Comparison of ENCODE assay signal across 8 cellular contexts in the genomic region with DNA sequence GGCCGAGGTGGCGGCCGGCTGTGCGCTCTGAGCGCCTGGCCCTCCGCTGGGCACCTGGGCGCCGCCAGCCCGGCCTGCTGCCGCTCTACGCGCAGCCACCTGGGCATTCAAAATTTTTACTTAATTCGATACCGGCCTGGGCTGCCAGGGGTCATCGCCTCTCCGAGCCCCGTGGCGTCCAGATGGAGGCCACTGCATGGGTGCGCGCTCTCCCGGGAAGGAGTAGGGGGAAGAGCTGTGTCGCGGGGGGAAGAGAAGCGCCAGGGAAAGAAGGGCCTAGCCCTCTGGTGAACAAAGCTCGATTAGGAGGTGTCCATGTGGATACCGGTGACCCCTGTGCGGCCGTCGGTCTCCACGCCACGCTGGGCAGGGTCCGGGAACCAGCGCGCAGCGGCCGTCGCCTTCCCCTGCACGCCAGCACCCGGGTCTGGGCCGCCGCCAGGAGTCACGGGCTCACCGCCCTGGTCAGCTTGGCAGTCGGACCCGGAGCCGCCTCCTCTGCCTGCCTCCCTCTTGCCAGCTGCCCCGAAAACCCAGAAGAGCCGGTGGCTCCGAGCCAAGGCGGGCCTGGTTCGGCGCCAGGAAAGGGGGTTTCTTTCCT. TPM values are rescaled to one million over a fixed set of nuclear protein-coding genes. Genes with fewer than 3 reads are reported as not detected.
DNase-seq lines count a peak whose midpoint lies in the region; ATAC-seq and TF ChIP-seq lines count a peak whose summit lies in the region.

No MANE protein-coding gene starts in this region.

- H3K4me3 ChIP-seq in HL-60 (replicated peaks; ENCODE audit: insufficient read depth, low read length) (peak overlapping the region; percentile 82), fibroblast of the aortic adventitia (ENCODE audit: low read depth, low read length) (peak overlapping the region; percentile 94)

- peak overlapping the region; percentile 35 for H3K27ac Mint-ChIP-seq in neural crest cell (ENCODE audit: unreplicated experiment)

- peak; percentile 27 for DNase-seq in Daoy (ENCODE audit: low read depth)
- DNase-seq in HL-60 (ENCODE audit: low read depth in 1 of 2, low spot score in 1 of 2): peak in 1 of 2 experiments; percentile 19
- DNase-seq in activated T-cell treated with anti-CD3 and anti-CD28 coated beads, Interleukin-2, amount 50 U/mL, for 48 hours: peak; percentile 44 to 56
- DNase-seq in fibroblast of the aortic adventitia (ENCODE audit: low read depth): peak; percentile 30
- DNase-seq in neural crest cell (ENCODE audit: low read depth, low spot score): peak; percentile 30
- no peak for DNase-seq in DMS114 treated with DMSO at 0.1 percent for 48 hours (lab: John Stamatoyannopoulos, UW; ENCODE audit: unreplicated experiment)
- DNase-seq in NCI-H2029 (lab: John Stamatoyannopoulos, UW): no peak

- peaks cover 3% of the 10 kb centered on the region for H3K36me3 Mint-ChIP-seq in neural crest cell (ENCODE audit: low read depth)

- no peaks in the 10 kb centered on the region for H3K27me3 Mint-ChIP-seq in neural crest cell (ENCODE audit: low read depth)

- peak; percentile 3 for ATAC-seq in GM21360 (IDR thresholded peaks at IDR 0.05; ENCODE audit: unreplicated experiment)

- H3K4me3 Mint-ChIP-seq in neural crest cell: peak overlapping the region; percentile 98

- no peaks in the 10 kb centered on the region for H3K9me3 Mint-ChIP-seq in neural crest cell

- no peak for TF ChIP-seq CTCF in HL-60 (IDR thresholded peaks at IDR 0.05; ENCODE audit: insufficient read depth, low read length)
- TF ChIP-seq CTCF in fibroblast of the aortic adventitia (IDR thresholded peaks at IDR 0.05; ENCODE audit: insufficient read depth, low read length): peak; percentile 1
- no peak for TF ChIP-seq CTCF in neural crest cell (conservative IDR thresholded peaks at IDR 0.05)

- no peaks in the 10 kb centered on the region for H3K27me3 ChIP-seq in HL-60 (ENCODE audit: insufficient read depth, poor library complexity, severe bottlenecking)

- H3K27ac ChIP-seq in HL-60 (replicated peaks): peak overlapping the region; percentile 61

- peaks cover 36% of the 10 kb centered on the region for H3K4me1 Mint-ChIP-seq in neural crest cell

RNA-seq across cellular contexts. Expression of gene BIVM, which starts 0.7 kb away (rescaled TPM):
- 2.9 and 4.8 TPM in 2 replicates for total RNA-seq in Daoy (2014; rRNA removed; shearing (Covaris generic))
- total RNA-seq in fibroblast of the aortic adventitia (ENCODE audit: low replicate concordance): 31.5 and 44.2 TPM in 2 replicates
- 26.4 and 30.5 TPM in 2 replicates for total RNA-seq in neural crest cell

RNA-seq across cellular contexts. Expression of gene POGLUT2, which starts 0.9 kb away (rescaled TPM):
- total RNA-seq in Daoy (2014; rRNA removed; shearing (Covaris generic)): 5.8 and 6.6 TPM in 2 replicates
- total RNA-seq in fibroblast of the aortic adventitia (ENCODE audit: low replicate concordance): 9.6 and 17.8 TPM in 2 replicates
- total RNA-seq in neural crest cell: 29.9 and 31.1 TPM in 2 replicates

RNA-seq across cellular contexts. Expression of gene TEX30, which starts 26.1 kb away (rescaled TPM):
- total RNA-seq in Daoy (2014; rRNA removed; shearing (Covaris generic)): 48.4 and 51.3 TPM in 2 replicates
- total RNA-seq in fibroblast of the aortic adventitia (ENCODE audit: low replicate concordance): 12.8 and 42.2 TPM in 2 replicates
- 22.7 and 23.3 TPM in 2 replicates for total RNA-seq in neural crest cell

RNA-seq across cellular contexts. Expression of gene ERCC5, which starts 46.2 kb away (rescaled TPM):
- 29.2 and 44.1 TPM in 2 replicates for total RNA-seq in Daoy (2014; rRNA removed; shearing (Covaris generic))
- total RNA-seq in fibroblast of the aortic adventitia (ENCODE audit: low replicate concordance): 54.4 and 98.0 TPM in 2 replicates
- 39.2 and 41.5 TPM in 2 replicates for total RNA-seq in neural crest cell

Comparison
In these comparisons a context has a peak if more than half of its experiments do, and no peak if none do; other contexts are left out.
1. DNase-seq: peak in Daoy (single experiment), activated T-cell treated with anti-CD3 and anti-CD28 coated beads, Interleukin-2, amount 50 U/mL, for 48 hours (2 of 2), fibroblast of the aortic adventitia (single experiment) and neural crest cell (single experiment); none in DMS114 treated with DMSO at 0.1 percent for 48 hours (single experiment) and NCI-H2029 (single experiment).